ENCODE assay signal across 24 cellular contexts in the genomic region with DNA sequence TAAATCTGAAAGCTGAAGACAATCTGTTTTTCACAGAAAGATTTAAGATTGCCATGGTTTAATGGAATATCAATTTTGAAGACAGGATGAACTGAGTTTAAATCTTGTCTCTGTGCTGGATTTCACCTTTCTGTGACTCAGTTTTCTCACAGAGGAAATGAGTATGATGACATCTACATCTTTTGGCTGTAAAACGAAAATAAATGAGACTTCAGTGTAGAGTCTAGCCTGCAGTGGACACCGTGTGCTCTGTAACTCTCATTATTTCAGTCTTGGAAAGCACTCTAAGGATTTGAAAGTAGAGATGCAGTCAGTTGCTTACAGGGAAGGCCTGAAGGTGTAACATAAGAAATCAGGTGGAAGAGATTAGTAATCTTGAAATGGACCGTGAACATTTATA.
DNase-seq lines count a peak whose midpoint lies in the region; ATAC-seq and TF ChIP-seq lines count a peak whose summit lies in the region.
"Had no signal": no experiment of that assay in that cellular context is flagged by ENCODE, and none has a peak within 500 bp of the region (broad histone marks: within the 10 kb centered on the region; RNA-seq: fewer than 3 reads in every experiment).

No MANE protein-coding gene starts in this region.

- DNase-seq in stimulated activated naive CD8-positive, alpha-beta T cell treated with anti-CD3 and anti-CD28 coated beads, Interleukin-15, amount 100 ng/mL, for 72 hours: no peak
- DNase-seq in stimulated activated naive CD8-positive, alpha-beta T cell treated with anti-CD3 and anti-CD28 coated beads, Interleukin-15, Interleukin-2, amounts not matched to agents 100 U/mL and 50 U/mL, for 24 hours: no peak
- no peak for DNase-seq in PC-3
- no peak for DNase-seq in effector memory CD8-positive, alpha-beta T cell
- DNase-seq in GOT3 (lab: John Stamatoyannopoulos, UW): no peak
- DNase-seq in glomerular visceral epithelial cell (ENCODE audit: extremely low spot score): no peak
- DNase-seq: CD4-positive, alpha-beta T cell; COR-L47; DMS 273 treated with DMSO at 0.1 percent for 48 hours; DMS79 treated with DMSO at 0.1 percent for 48 hours; H7; Kasumi-1; MG63; NCI-H1048; NCI-H1436; NCI-H187 treated with DMSO at 0.1 percent for 48 hours; NCI-H2107; NCI-H446 treated with DMSO at 0.1 percent for 48 hours; NCI-H526 treated with DMSO at 0.1 percent for 48 hours; SIG-M5; SK-N-SH had no signal

- H3K79me2 ChIP-seq in PC-3 (ENCODE audit: low read length): no peaks in the 10 kb centered on the region

- H3K36me3 ChIP-seq in PC-3 (ENCODE audit: low read depth, low read length): no peaks in the 10 kb centered on the region
- H3K36me3 ChIP-seq: BLaER1, MG63 had no signal

- peaks cover 43% of the 10 kb centered on the region for H3K4me1 ChIP-seq in PC-3 (ENCODE audit: insufficient read depth, low read length)
- H3K4me1 ChIP-seq: A549 had no signal

- peak overlapping the region; percentile 48 to 72 for H3K27ac Mint-ChIP-seq in stimulated activated naive CD8-positive, alpha-beta T cell treated with anti-CD3 and anti-CD28 coated beads, Interleukin-15, amount 100 ng/mL, for 72 hours
- peak overlapping the region in 1 of 2 donors; percentile 35 for H3K27ac Mint-ChIP-seq in effector memory CD8-positive, alpha-beta T cell
- H3K27ac Mint-ChIP-seq: CD4-positive, alpha-beta T cell had no signal

- H3K9me2 ChIP-seq in PC-3 (replicated peaks; ENCODE audit: low read length): no peaks in the 10 kb centered on the region
- H3K9me2 ChIP-seq: SK-N-SH had no signal

- peaks cover 17% of the 10 kb centered on the region for H3K27me3 Mint-ChIP-seq in stimulated activated naive CD8-positive, alpha-beta T cell treated with anti-CD3 and anti-CD28 coated beads, Interleukin-15, amount 100 ng/mL, for 72 hours
- peaks cover 0 to 9% of the 10 kb centered on the region in 2 donors for H3K27me3 Mint-ChIP-seq in effector memory CD8-positive, alpha-beta T cell

- no peaks in the 10 kb centered on the region for H3K36me3 Mint-ChIP-seq in effector memory CD8-positive, alpha-beta T cell (ENCODE audit: insufficient read depth)

- H3K9me3 ChIP-seq in PC-3 (ENCODE audit: low read length): no peaks in the 10 kb centered on the region
- H3K9me3 ChIP-seq: A549, BLaER1, MG63, SK-N-SH had no signal

- POLR2A ChIA-PET in PC-3 (lab: Charles Lee; ENCODE audit: unreplicated experiment): no interaction called here

- H3K4me1 Mint-ChIP-seq in stimulated activated naive CD8-positive, alpha-beta T cell treated with anti-CD3 and anti-CD28 coated beads, Interleukin-15, amount 100 ng/mL, for 72 hours: peaks cover 6% of the 10 kb centered on the region
- peaks cover 0 to 11% of the 10 kb centered on the region in 2 donors for H3K4me1 Mint-ChIP-seq in effector memory CD8-positive, alpha-beta T cell (ENCODE audit: low read depth in 2 of 2)

- peak; percentile 42 for ATAC-seq in stimulated activated naive CD8-positive, alpha-beta T cell treated with anti-CD3 and anti-CD28 coated beads, Interleukin-15, amount 100 ng/mL, for 72 hours
- ATAC-seq in stimulated activated naive CD8-positive, alpha-beta T cell treated with anti-CD3 and anti-CD28 coated beads, Interleukin-15, Interleukin-2, amounts not matched to agents 100 U/mL and 50 U/mL, for 24 hours: no peak
- ATAC-seq in PC-3: no peak
- ATAC-seq in effector memory CD8-positive, alpha-beta T cell (replicated peaks): peak; percentile 39
- no peak for ATAC-seq in GM18868 (IDR thresholded peaks at IDR 0.05; ENCODE audit: unreplicated experiment)
- ATAC-seq: A549 had no signal

- intact Hi-C loops in PC-3 (cut with micrococcal nuclease): no loop called here

- peak overlapping the region; percentile 15; the same call in 1 of the 2 replicates for H3K27ac ChIP-seq in PC-3 (ENCODE audit: low read length)
- H3K27ac ChIP-seq: A549, BLaER1 had no signal

- no peaks in the 10 kb centered on the region for H3K9me3 Mint-ChIP-seq in stimulated activated naive CD8-positive, alpha-beta T cell treated with anti-CD3 and anti-CD28 coated beads, Interleukin-15, amount 100 ng/mL, for 72 hours
- peaks cover 0 to 2% of the 10 kb centered on the region in 2 donors for H3K9me3 Mint-ChIP-seq in effector memory CD8-positive, alpha-beta T cell
- H3K9me3 Mint-ChIP-seq: CD4-positive, alpha-beta T cell had no signal

- no peak overlapping the region for H3K4me3 ChIP-seq in PC-3 (ENCODE audit: low read length)
- H3K4me3 ChIP-seq: A549, BLaER1, MG63 had no signal

- H4K20me1 ChIP-seq in PC-3 (ENCODE audit: low read length): no peaks in the 10 kb centered on the region
- H4K20me1 ChIP-seq: BLaER1 had no signal

- H3K4me3 Mint-ChIP-seq in stimulated activated naive CD8-positive, alpha-beta T cell treated with anti-CD3 and anti-CD28 coated beads, Interleukin-15, amount 100 ng/mL, for 72 hours: no peak overlapping the region
- H3K4me3 Mint-ChIP-seq in effector memory CD8-positive, alpha-beta T cell: peak overlapping the region in 1 of 2 donors; percentile 24
- H3K4me3 Mint-ChIP-seq: CD4-positive, alpha-beta T cell had no signal

- TF ChIP-seq CTCF in PC-3 (conservative IDR thresholded peaks at IDR 0.05; ENCODE audit: low read depth, low read length): no peak

- 0 out of 2 replicates have a peak overlapping the region, but pooled peaks have one; percentile 9 for H3K9ac ChIP-seq in PC-3 (ENCODE audit: low read length)
- H3K9ac ChIP-seq: BLaER1, SK-N-SH had no signal

- no peaks in the 10 kb centered on the region for H3F3A ChIP-seq in PC-3 (ENCODE audit: low read length, unreplicated experiment)

- H2AFZ ChIP-seq in PC-3 (ENCODE audit: low read length): no peak overlapping the region

- CTCF ChIA-PET in PC-3 (lab: Charles Lee): no interaction called here

- H3K27me3 ChIP-seq in PC-3 (ENCODE audit: low read length): no peaks in the 10 kb centered on the region
- H3K27me3 ChIP-seq: BLaER1, MG63 had no signal

- no TSS peak for BruUV-seq in PC-3 (replicated peaks; lab: Mats Ljungman, UMichigan)

- 0 out of 2 replicates have a peak overlapping the region, but pooled peaks have one; percentile 0 for H3K4me2 ChIP-seq in PC-3 (ENCODE audit: low read length)
- H3K4me2 ChIP-seq: A549, BLaER1, SK-N-SH had no signal

Comparison
In these comparisons a context has a peak if more than half of its experiments do, and no peak if none do; other contexts are left out.
1. ATAC-seq: peak in stimulated activated naive CD8-positive, alpha-beta T cell treated with anti-CD3 and anti-CD28 coated beads, Interleukin-15, amount 100 ng/mL, for 72 hours (single experiment) and effector memory CD8-positive, alpha-beta T cell (single experiment); none in stimulated activated naive CD8-positive, alpha-beta T cell treated with anti-CD3 and anti-CD28 coated beads, Interleukin-15, Interleukin-2, amounts not matched to agents 100 U/mL and 50 U/mL, for 24 hours (single experiment), PC-3 (single experiment) and GM18868 (single experiment).